19 cellular contexts compared by ENCODE assay signal in genomic region chr20:44075191-44075949, GRCh38.
DNase-seq lines count a peak whose midpoint lies in the region; ATAC-seq and TF ChIP-seq lines count a peak whose summit lies in the region.
"Had no signal": no experiment of that assay in that cellular context is flagged by ENCODE, and none has a peak within 500 bp of the region (broad histone marks: within the 10 kb centered on the region; RNA-seq: fewer than 3 reads in every experiment).

No MANE protein-coding gene starts in this region.

- H3K9me3 Mint-ChIP-seq in activated CD8-positive, alpha-beta T cell treated with anti-CD3 and anti-CD28 coated beads for 36 hours: no peaks in the 10 kb centered on the region
- H3K9me3 Mint-ChIP-seq: activated T-helper 17 cell treated with anti-CD3 and anti-CD28 coated beads, Interleukin-2, amount 50 U/mL, for 72 hours; neural progenitor cell; stimulated activated effector memory CD8-positive, alpha-beta T cell treated with anti-CD3 and anti-CD28 coated beads, Interleukin-12 subunit alpha, Interleukin-12 subunit beta, amount 100 ng/mL, for 72 hours had no signal

- ATAC-seq in heart left ventricle (no peak), Right ventricle myocardium superior (ENCODE audit: poor library complexity) (no peak), thoracic aorta (ENCODE audit: insufficient number of reproducible peaks, low FRiP score, low read depth) (no peak)
- no peak for ATAC-seq in activated CD8-positive, alpha-beta T cell treated with anti-CD3 and anti-CD28 coated beads for 36 hours
- ATAC-seq: activated T-helper 17 cell treated with anti-CD3 and anti-CD28 coated beads, Interleukin-2, amount 50 U/mL, for 72 hours; stimulated activated effector memory CD8-positive, alpha-beta T cell treated with anti-CD3 and anti-CD28 coated beads, Interleukin-12 subunit alpha, Interleukin-12 subunit beta, amount 100 ng/mL, for 72 hours had no signal

- H3K9me3 ChIP-seq in heart left ventricle (no peaks in the 10 kb centered on the region), esophagus muscularis mucosa (no peaks in the 10 kb centered on the region), thoracic aorta (no peaks in the 10 kb centered on the region)
- H3K9me3 ChIP-seq: MG63, upper lobe of left lung had no signal

- CTCF ChIA-PET in activated CD8-positive, alpha-beta T cell treated with anti-CD3 and anti-CD28 coated beads for 36 hours (lab: Charles Lee): no interaction called here

- POLR2A ChIA-PET in activated CD8-positive, alpha-beta T cell treated with anti-CD3 and anti-CD28 coated beads for 36 hours (lab: Charles Lee): no interaction called here

- H3K27me3 ChIP-seq in heart left ventricle (peaks cover 0 to 7% (median 0%) of the 10 kb centered on the region in 9 donors), esophagus muscularis mucosa (no peaks in the 10 kb centered on the region), thoracic aorta (replicated peaks; ENCODE audit: insufficient read depth) (no peaks in the 10 kb centered on the region)
- H3K27me3 ChIP-seq: MG63, neural progenitor cell, upper lobe of left lung had no signal

- no peaks in the 10 kb centered on the region for H3K27me3 Mint-ChIP-seq in activated CD8-positive, alpha-beta T cell treated with anti-CD3 and anti-CD28 coated beads for 36 hours

- no peaks in the 10 kb centered on the region for H3K36me3 Mint-ChIP-seq in activated CD8-positive, alpha-beta T cell treated with anti-CD3 and anti-CD28 coated beads for 36 hours (ENCODE audit: low read depth)
- H3K36me3 Mint-ChIP-seq: neural progenitor cell; stimulated activated effector memory CD8-positive, alpha-beta T cell treated with anti-CD3 and anti-CD28 coated beads, Interleukin-12 subunit alpha, Interleukin-12 subunit beta, amount 100 ng/mL, for 72 hours had no signal

- no peak for TF ChIP-seq EP300 in esophagus muscularis mucosa (IDR thresholded peaks at IDR 0.05)

- WGBS in heart left ventricle, 4 donors: 87 to 90% (median 88%) methylated on average over 23 of the region's 23 CpGs
- WGBS in esophagus muscularis mucosa: 92% methylated on average over 23 of the region's 23 CpGs

- DNase-seq in heart left ventricle (no peak), Right ventricle myocardium superior (no peak), MV-4-11 (lab: John Stamatoyannopoulos, UW) (peak; percentile 38), esophagus muscularis mucosa (ENCODE audit: extremely low spot score) (peak; percentile 75), thoracic aorta (ENCODE audit: low spot score) (no peak), NCI-H1417 (lab: John Stamatoyannopoulos, UW) (no peak), NCI-H187 (lab: John Stamatoyannopoulos, UW) (no peak)
- no peak for DNase-seq in activated CD8-positive, alpha-beta T cell treated with anti-CD3 and anti-CD28 coated beads for 36 hours
- DNase-seq: activated CD4-positive, CD25-positive, alpha-beta regulatory T cell; mesenchymal stem cell; MG63; NCI-H2081; NCI-H510A; SIG-M5; T-helper 2 cell had no signal

- H3K4me1 ChIP-seq in heart left ventricle: peaks cover 0 to 16% (median 1%) of the 10 kb centered on the region in 12 donors
- peaks cover 0 to 17% (median 6%) of the 10 kb centered on the region in 4 donors for H3K4me1 ChIP-seq in esophagus muscularis mucosa
- peaks cover 14 to 15% of the 10 kb centered on the region in 2 donors for H3K4me1 ChIP-seq in thoracic aorta (ENCODE audit: control insufficient read depth in 1 of 2, low read depth in 2 of 2)
- H3K4me1 ChIP-seq: neural progenitor cell had no signal

- H3K36me3 ChIP-seq in heart left ventricle (no peaks in the 10 kb centered on the region), esophagus muscularis mucosa (no peaks in the 10 kb centered on the region), thoracic aorta (no peaks in the 10 kb centered on the region)
- H3K36me3 ChIP-seq: MG63, neural progenitor cell, upper lobe of left lung had no signal

- TF ChIP-seq POLR2A in heart left ventricle (IDR thresholded peaks at IDR 0.05) (no peak), esophagus muscularis mucosa (IDR thresholded peaks at IDR 0.05; ENCODE audit: low read depth) (no peak)

- peaks cover 49% of the 10 kb centered on the region for H3K4me1 Mint-ChIP-seq in activated CD8-positive, alpha-beta T cell treated with anti-CD3 and anti-CD28 coated beads for 36 hours (ENCODE audit: low read depth)

- TF ChIP-seq CTCF in heart left ventricle (IDR thresholded peaks at IDR 0.05): no peak
- no peak for TF ChIP-seq CTCF in esophagus muscularis mucosa (IDR thresholded peaks at IDR 0.05)
- no peak for TF ChIP-seq CTCF in thoracic aorta (IDR thresholded peaks at IDR 0.05)
- TF ChIP-seq CTCF in activated CD8-positive, alpha-beta T cell treated with anti-CD3 and anti-CD28 coated beads for 36 hours (IDR thresholded peaks at IDR 0.05): no peak

- peak overlapping the region in 8 of 12 donors; percentile 6 to 62 (median 50) for H3K27ac ChIP-seq in heart left ventricle
- no peak overlapping the region for H3K27ac ChIP-seq in esophagus muscularis mucosa (replicated peaks in 1 of 4)
- H3K27ac ChIP-seq in thoracic aorta: peak overlapping the region; percentile 27 to 63
- H3K27ac ChIP-seq: neural progenitor cell had no signal

- intact Hi-C loops in heart left ventricle (cut with DNase I): loop anchor here in 5 of 10 donors (2.0 to 10.0 kb wide), 6 partner anchors 228 to 628 kb away; no protein-coding TSS in a partner anchor
- intact Hi-C loops in Right ventricle myocardium superior (cut with DNase I): loop anchor here (5.0 kb wide), 1 partner anchor 328 kb away; no protein-coding TSS in a partner anchor
- intact Hi-C loops in esophagus muscularis mucosa (cut with DNase I): loop anchor here (10.0 kb wide), 1 partner anchor 231 kb away; no protein-coding TSS in a partner anchor
- intact Hi-C loops in activated CD8-positive, alpha-beta T cell treated with anti-CD3 and anti-CD28 coated beads for 36 hours (cut with micrococcal nuclease): no loop called here

- no peak overlapping the region for H3K4me3 Mint-ChIP-seq in activated CD8-positive, alpha-beta T cell treated with anti-CD3 and anti-CD28 coated beads for 36 hours
- H3K4me3 Mint-ChIP-seq: activated T-helper 17 cell treated with anti-CD3 and anti-CD28 coated beads, Interleukin-2, amount 50 U/mL, for 72 hours; stimulated activated effector memory CD8-positive, alpha-beta T cell treated with anti-CD3 and anti-CD28 coated beads, Interleukin-12 subunit alpha, Interleukin-12 subunit beta, amount 100 ng/mL, for 72 hours had no signal

- H3K4me3 ChIP-seq in heart left ventricle: no peak overlapping the region
- H3K4me3 ChIP-seq in esophagus muscularis mucosa: no peak overlapping the region
- H3K4me3 ChIP-seq in thoracic aorta: no peak overlapping the region
- H3K4me3 ChIP-seq: MG63, neural progenitor cell, upper lobe of left lung had no signal

- no peak overlapping the region for H3K27ac Mint-ChIP-seq in activated CD8-positive, alpha-beta T cell treated with anti-CD3 and anti-CD28 coated beads for 36 hours
- H3K27ac Mint-ChIP-seq: activated T-helper 17 cell treated with anti-CD3 and anti-CD28 coated beads, Interleukin-2, amount 50 U/mL, for 72 hours; neural progenitor cell; stimulated activated effector memory CD8-positive, alpha-beta T cell treated with anti-CD3 and anti-CD28 coated beads, Interleukin-12 subunit alpha, Interleukin-12 subunit beta, amount 100 ng/mL, for 72 hours had no signal

Comparison
In these comparisons a context has a peak if more than half of its experiments do, and no peak if none do; other contexts are left out.
1. DNase-seq: peak in MV-4-11 (single experiment) and esophagus muscularis mucosa (single experiment); none in heart left ventricle (0 of 5), Right ventricle myocardium superior (single experiment), thoracic aorta (single experiment), NCI-H1417 (0 of 3), activated CD8-positive, alpha-beta T cell treated with anti-CD3 and anti-CD28 coated beads for 36 hours (single experiment) and NCI-H187 (0 of 2).
2. H3K27ac ChIP-seq: peak in heart left ventricle (8 of 12) and thoracic aorta (2 of 2); none in esophagus muscularis mucosa (0 of 4).